ENCODE assay signal across 8 cellular contexts in the genomic region with DNA sequence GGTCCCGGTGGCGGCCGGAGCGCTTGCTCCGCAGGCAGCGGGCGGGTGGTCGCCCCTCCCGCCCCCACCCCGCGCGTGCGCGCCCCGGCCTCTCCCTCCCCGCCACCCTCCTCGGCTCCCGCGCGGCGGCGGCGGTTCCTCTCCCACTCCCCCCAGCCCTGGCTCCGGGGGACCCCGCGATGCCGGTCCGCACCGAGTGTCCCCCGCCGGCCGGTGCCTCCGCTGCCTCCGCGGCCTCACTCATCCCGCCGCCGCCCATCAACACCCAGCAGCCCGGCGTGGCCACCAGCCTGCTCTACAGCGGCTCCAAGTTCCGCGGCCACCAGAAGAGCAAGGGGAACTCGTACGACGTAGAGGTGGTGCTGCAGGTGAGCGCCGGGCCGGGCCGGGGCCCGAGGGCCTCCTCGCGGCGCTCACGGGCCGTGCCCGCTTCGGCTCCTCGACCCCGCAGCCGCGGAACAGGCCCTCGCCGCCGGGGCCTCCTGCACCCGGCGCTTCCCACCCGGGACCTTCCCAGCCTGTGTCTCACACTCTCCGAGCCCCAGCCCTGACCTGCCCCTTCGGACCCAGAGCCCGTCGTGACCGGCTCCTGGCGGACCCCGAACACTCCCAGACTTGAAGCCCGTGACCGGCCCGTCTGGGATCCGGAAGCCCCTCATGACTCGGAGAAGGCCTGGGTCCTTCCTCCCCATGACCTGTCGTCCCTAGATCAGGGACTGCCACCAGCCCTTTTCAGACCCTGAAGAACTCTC. TPM values are rescaled to one million over a fixed set of nuclear protein-coding genes. Genes with fewer than 3 reads are reported as not detected.
A peak's percentile ranks its signal among the peaks of the same experiment; 100 is the strongest.
DNase-seq lines count a peak whose midpoint lies in the region; ATAC-seq and TF ChIP-seq lines count a peak whose summit lies in the region.

No MANE protein-coding gene starts in this region.

- DNase-seq in AG09309 (ENCODE audit: low read depth), result no peak
- no peak for DNase-seq in SK-N-MC (ENCODE audit: low read depth, low spot score)
- peak; percentile 88 for DNase-seq in endodermal cell
- DNase-seq in uterus, result peak in 1 of 2 donors; percentile 31
- no peak for DNase-seq in SKM-1 treated with dmso at 0.1 percent for 144 hours (lab: John Stamatoyannopoulos, UW; ENCODE audit: unreplicated experiment)

- no peaks in the 10 kb centered on the region for H3K9me3 ChIP-seq in SK-N-MC (ENCODE audit: low read depth, low read length)
- H3K9me3 ChIP-seq in endodermal cell (ENCODE audit: control insufficient read depth, low read length), result no peaks in the 10 kb centered on the region
- no peaks in the 10 kb centered on the region for H3K9me3 ChIP-seq in muscle layer of duodenum (ENCODE audit: control insufficient read depth in 1 of 2, low read length in 2 of 2)
- no peaks in the 10 kb centered on the region for H3K9me3 ChIP-seq in uterus

- TF ChIP-seq POLR2A in uterus (IDR thresholded peaks at IDR 0.05), result no peak

- H3K36me3 Mint-ChIP-seq in endodermal cell (ENCODE audit: low read depth), result peaks cover 3% of the 10 kb centered on the region

- H3K27me3 ChIP-seq in endodermal cell (ENCODE audit: control insufficient read depth, insufficient read depth, low read length, poor library complexity, severe bottlenecking), result no peaks in the 10 kb centered on the region
- H3K27me3 ChIP-seq in muscle layer of duodenum (ENCODE audit: low read depth, low read length), result no peaks in the 10 kb centered on the region
- no peaks in the 10 kb centered on the region for H3K27me3 ChIP-seq in uterus

- no peaks in the 10 kb centered on the region for H3K27me3 Mint-ChIP-seq in endodermal cell (ENCODE audit: insufficient read depth)

- H3K4me1 Mint-ChIP-seq in endodermal cell, result peaks cover 52% of the 10 kb centered on the region

- ATAC-seq in GM18511 (IDR thresholded peaks at IDR 0.05; ENCODE audit: unreplicated experiment), result peak; percentile 33
- ATAC-seq in HG02981 (IDR thresholded peaks at IDR 0.05; ENCODE audit: unreplicated experiment), result peak; percentile 25

- intact Hi-C loops in uterus (cut with DNase I; ENCODE audit: low total_unique reads), result no loop called here

- H3K4me3 ChIP-seq in AG09309 (ENCODE audit: control insufficient read depth, low read depth, low read length) (peak overlapping the region; percentile 80), SK-N-MC (peak overlapping the region; percentile 89), endodermal cell (ENCODE audit: low read length) (peak overlapping the region; percentile 97), muscle layer of duodenum (ENCODE audit: low read depth in 1 of 2, low read length in 2 of 2) (peak overlapping the region; percentile 82 to 94), uterus (peak overlapping the region; percentile 79 to 87)

- H3K36me3 ChIP-seq in SK-N-MC (ENCODE audit: insufficient read depth, low read length), result peaks cover 2% of the 10 kb centered on the region; the same call in 1 of the 2 replicates
- H3K36me3 ChIP-seq in endodermal cell (ENCODE audit: control insufficient read depth, insufficient read depth, low read length), result peaks cover 35% of the 10 kb centered on the region
- no peaks in the 10 kb centered on the region for H3K36me3 ChIP-seq in muscle layer of duodenum (ENCODE audit: control insufficient read depth in 1 of 2, insufficient read depth in 2 of 2, low read length in 2 of 2)
- no peaks in the 10 kb centered on the region for H3K36me3 ChIP-seq in uterus

- H3K27ac ChIP-seq in SK-N-MC (no peak overlapping the region), endodermal cell (ENCODE audit: low read depth, low read length) (no peak overlapping the region), muscle layer of duodenum (ENCODE audit: low read length) (no peak overlapping the region), uterus (peak overlapping the region; percentile 76 to 87)

- WGBS in endodermal cell (ENCODE audit: insufficient coverage in 1 of 2, insufficient read length in 1 of 2), 2 experiments, result 1% methylated on average over 17 to 73 of the region's 81 CpGs

- H3K27ac Mint-ChIP-seq in endodermal cell, result peak overlapping the region; percentile 93

- TF ChIP-seq CTCF in AG09309 (IDR thresholded peaks at IDR 0.05; ENCODE audit: control insufficient read depth, insufficient read depth, low read depth, low read length, missing control alignments) (no peak), endodermal cell (conservative IDR thresholded peaks at IDR 0.05) (no peak), uterus (IDR thresholded peaks at IDR 0.05) (no peak)

- H3K4me1 ChIP-seq in endodermal cell (ENCODE audit: control insufficient read depth, insufficient read depth, low read length), result peaks cover 7% of the 10 kb centered on the region
- peaks cover 21 to 31% of the 10 kb centered on the region in 2 donors for H3K4me1 ChIP-seq in muscle layer of duodenum (ENCODE audit: control insufficient read depth in 1 of 2, insufficient read depth in 2 of 2, low read length in 2 of 2)
- H3K4me1 ChIP-seq in uterus, result peaks cover 0 to 9% of the 10 kb centered on the region in 2 donors

- no peaks in the 10 kb centered on the region for H3K9me3 Mint-ChIP-seq in endodermal cell

- H3K9ac ChIP-seq in SK-N-MC (ENCODE audit: insufficient read length) (peak overlapping the region; percentile 84), endodermal cell (ENCODE audit: extremely low read depth, low read length, poor library complexity, severe bottlenecking) (peak overlapping the region; percentile 72)

- H3K4me3 Mint-ChIP-seq in endodermal cell, result peak overlapping the region; percentile 92

RNA-seq across cellular contexts. Expression of a gene that starts 0.5 kb away (rescaled TPM):
- 10 to 100 TPM; 20.5 to 20.8 TPM for total RNA-seq in endodermal cell
- 17.2 TPM for polyA plus RNA-seq in endodermal cell (2013, experiment 1 of 2)
- polyA plus RNA-seq in endodermal cell (2013, experiment 2 of 2), result 17.1 TPM
- total RNA-seq in uterus, result 10 to 100 TPM in 3 of 4 donors, 1 to 10 TPM in 1; 2.6 to 22.1 (median 13.4) TPM

RNA-seq across cellular contexts. Expression of a gene that starts 0.7 kb away (rescaled TPM):
- total RNA-seq in endodermal cell (10 to 100 TPM; 31.4 to 50.8 TPM), uterus (100 to 1,000 TPM in 1 of 4 donors, 10 to 100 TPM in 2, 1 to 10 TPM in 1; 7.9 to 166 (median 20.6) TPM)
- 40.7 TPM for polyA plus RNA-seq in endodermal cell (2013, experiment 1 of 2)
- 44.1 TPM for polyA plus RNA-seq in endodermal cell (2013, experiment 2 of 2)

RNA-seq across cellular contexts. Expression of a gene that starts 48.0 kb away (rescaled TPM):
- total RNA-seq in endodermal cell (10 to 100 TPM; 45.1 to 49.9 TPM), uterus (10 to 100 TPM; 33.0 to 45.6 (median 41.4) TPM)
- polyA plus RNA-seq in endodermal cell (2013, experiment 1 of 2), result 38.1 TPM
- 38.7 TPM for polyA plus RNA-seq in endodermal cell (2013, experiment 2 of 2)

Comparison
In these comparisons a context has a peak if more than half of its experiments do, and no peak if none do; other contexts are left out.
1. H3K27ac ChIP-seq: peak in uterus (2 of 2); none in SK-N-MC (single experiment), endodermal cell (single experiment) and muscle layer of duodenum (single experiment).
2. Peak in every context shown above with its lines, with median percentiles within 50 percentile points of each other: H3K4me3 ChIP-seq.